ENCODE assay signal across 19 cellular contexts in the genomic region with DNA sequence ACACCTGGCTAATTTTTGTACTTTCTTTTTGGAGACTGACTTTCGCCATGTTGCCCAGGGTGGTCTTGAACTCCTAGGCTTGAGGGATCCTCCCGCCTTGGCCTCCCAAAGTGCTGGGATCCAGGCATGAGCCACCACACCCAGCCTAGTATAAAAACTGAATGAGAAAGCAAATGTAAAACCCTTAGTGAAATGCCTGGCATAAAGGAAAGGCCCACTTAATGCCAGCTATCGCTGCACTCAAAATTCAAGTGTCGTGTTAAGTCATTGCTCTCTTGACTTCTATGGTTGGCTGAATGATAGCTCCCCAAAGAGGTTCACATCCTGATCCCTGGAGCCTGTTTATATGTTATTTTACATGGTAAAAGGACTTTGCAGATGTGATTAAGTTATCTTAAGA.
"Had no signal": no experiment of that assay in that cellular context is flagged by ENCODE, and none has a peak within 500 bp of the region (broad histone marks: within the 10 kb centered on the region; RNA-seq: fewer than 3 reads in every experiment).

No MANE protein-coding gene starts in this region.

- H3K27me3 ChIP-seq: colonic mucosa, foreskin keratinocyte, hepatocyte, neural progenitor cell, ovary, suprapubic skin, thyroid gland, uterus had no signal

- H3K9me3 ChIP-seq: colonic mucosa, ovary, suprapubic skin, thyroid gland, uterus had no signal

- H3K36me3 Mint-ChIP-seq: natural killer cell treated with Interleukin-12 subunit alpha and Interleukin-12 subunit beta and Interleukin-15 and Interleukin-18, amount 100 ng/mL, for 72 hours; neural progenitor cell; type B pancreatic cell had no signal

- H3K27ac ChIP-seq: colonic mucosa, foreskin keratinocyte, hepatocyte, neural progenitor cell, ovary, thyroid gland, uterus had no signal

- ATAC-seq: foreskin keratinocyte; natural killer cell treated with Interleukin-12 subunit alpha and Interleukin-12 subunit beta and Interleukin-15 and Interleukin-18, amount 100 ng/mL, for 72 hours had no signal

- H3K9me3 Mint-ChIP-seq: natural killer cell treated with Interleukin-12 subunit alpha and Interleukin-12 subunit beta and Interleukin-15 and Interleukin-18, amount 100 ng/mL, for 72 hours; neural progenitor cell; type B pancreatic cell had no signal

- H3K36me3 ChIP-seq: colonic mucosa, neural progenitor cell, ovary, suprapubic skin, thyroid gland, uterus had no signal

- H3K4me1 ChIP-seq: colonic mucosa, neural progenitor cell, thyroid gland, uterus had no signal

- H3K27ac Mint-ChIP-seq: natural killer cell treated with Interleukin-12 subunit alpha and Interleukin-12 subunit beta and Interleukin-15 and Interleukin-18, amount 100 ng/mL, for 72 hours had no signal

- H3K4me3 Mint-ChIP-seq: natural killer cell treated with Interleukin-12 subunit alpha and Interleukin-12 subunit beta and Interleukin-15 and Interleukin-18, amount 100 ng/mL, for 72 hours; neural progenitor cell; type B pancreatic cell had no signal

- H3K27me3 Mint-ChIP-seq: type B pancreatic cell had no signal

- H3K4me3 ChIP-seq: colonic mucosa, hepatocyte, neural progenitor cell, ovary, suprapubic skin, thyroid gland, uterus had no signal

- DNase-seq: colonic mucosa; dermis blood vessel endothelial cell; head of caudate nucleus; kidney; left cardiac atrium; nucleus accumbens; ovary; right cardiac atrium; stimulated activated CD4-positive, alpha-beta T cell treated with anti-CD3 and anti-CD28 coated beads, Interleukin-12 subunit alpha, Interleukin-12 subunit beta, amount 100 ng/mL, for 4 hours; stimulated activated CD4-positive, alpha-beta T cell treated with anti-CD3 and anti-CD28 coated beads, Interleukin-2, amount 100 ng/mL, for 48 hours; stimulated activated naive CD4-positive, alpha-beta T cell treated with Interleukin-2 at 50 U/mL for 16 hours; uterus had no signal
